Comparison of ENCODE assay signal across 10 cellular contexts in the genomic region with DNA sequence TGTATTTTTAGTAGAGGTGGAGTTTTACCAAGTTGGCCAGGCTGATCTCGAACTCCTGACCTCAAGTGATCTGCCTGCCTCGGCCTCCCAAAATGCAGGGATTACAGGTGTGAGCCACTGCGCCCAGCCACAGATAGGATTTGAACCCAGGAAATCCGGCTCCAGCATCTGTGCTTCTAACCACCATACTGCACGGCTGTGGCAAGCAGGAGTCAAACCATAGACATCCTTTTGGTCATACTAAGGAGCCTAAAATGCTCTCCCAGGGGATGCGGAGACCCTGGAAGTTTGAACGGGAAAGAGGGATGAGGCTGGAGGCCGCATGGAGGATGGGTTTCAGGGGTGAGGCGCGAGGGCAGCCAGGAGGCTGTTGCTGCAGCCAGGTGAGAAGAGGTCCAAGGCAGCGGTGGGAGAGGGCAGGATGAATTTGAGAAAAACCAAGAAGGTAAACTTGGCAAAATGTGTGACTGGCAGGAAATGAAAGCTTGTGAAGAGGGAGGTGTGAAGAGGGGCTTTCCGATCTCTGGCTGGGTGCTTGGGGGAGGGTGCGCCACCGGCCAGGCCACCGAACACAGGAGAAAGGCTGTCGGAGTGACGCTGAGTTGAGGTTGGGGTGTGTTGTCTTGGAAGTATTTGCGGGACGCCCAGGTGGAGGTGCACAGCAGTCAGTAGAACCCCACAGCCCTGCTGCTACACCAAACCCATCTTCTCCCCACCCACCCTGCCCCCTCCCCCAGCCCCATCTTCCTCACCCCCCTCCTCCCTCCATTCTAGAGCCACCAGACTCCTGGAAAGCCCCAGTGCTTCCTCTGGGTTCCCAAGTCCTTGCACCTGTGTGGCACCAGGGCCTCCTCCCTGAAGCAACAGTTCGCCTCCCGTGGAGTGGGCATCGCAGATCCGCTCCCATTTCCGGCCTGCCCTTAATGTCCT. TPM values are rescaled to one million over a fixed set of nuclear protein-coding genes. Genes with fewer than 3 reads are reported as not detected.
DNase-seq lines count a peak whose midpoint lies in the region; ATAC-seq and TF ChIP-seq lines count a peak whose summit lies in the region.
"Had no signal": no experiment of that assay in that cellular context is flagged by ENCODE, and none has a peak within 500 bp of the region (broad histone marks: within the 10 kb centered on the region; RNA-seq: fewer than 3 reads in every experiment).

No MANE protein-coding gene starts in this region.

- no peak overlapping the region for H3K9ac ChIP-seq in MM.1S (ENCODE audit: low read length)
- no peak overlapping the region for H3K9ac ChIP-seq in smooth muscle cell (ENCODE audit: low read depth)

- H3K4me3 ChIP-seq in MM.1S (ENCODE audit: low read length) (no peak overlapping the region), smooth muscle cell (no peak overlapping the region)
- H3K4me3 ChIP-seq: MG63 had no signal

- H3K27ac ChIP-seq in MM.1S (ENCODE audit: low read length) (no peak overlapping the region; the same call in 1 of the 2 replicates), smooth muscle cell (ENCODE audit: low read depth) (no peak overlapping the region)

- H3K79me2 ChIP-seq in MM.1S (ENCODE audit: low read length) (no peaks in the 10 kb centered on the region), smooth muscle cell (ENCODE audit: low read depth) (no peaks in the 10 kb centered on the region)

- 78% methylated on average over 24 of the region's 24 CpGs for WGBS in smooth muscle cell (ENCODE audit: low lambda C conversion rate)

- no peaks in the 10 kb centered on the region for H4K20me1 ChIP-seq in MM.1S (ENCODE audit: insufficient read depth, low read length)
- H4K20me1 ChIP-seq in smooth muscle cell (ENCODE audit: low read depth) = no peaks in the 10 kb centered on the region

- peaks cover 29% of the 10 kb centered on the region for H3K27me3 ChIP-seq in MM.1S (replicated peaks; ENCODE audit: insufficient read depth, low read length)
- peaks cover 42% of the 10 kb centered on the region for H3K27me3 ChIP-seq in smooth muscle cell (ENCODE audit: low read depth)

- peaks cover 5% of the 10 kb centered on the region; the same call in 1 of the 2 replicates for H3F3A ChIP-seq in MM.1S (ENCODE audit: insufficient read depth, low read length)
- no peaks in the 10 kb centered on the region for H3F3A ChIP-seq in smooth muscle cell (ENCODE audit: low read depth)

- H3K9me3 ChIP-seq in MM.1S (replicated peaks; ENCODE audit: insufficient read depth, low read length) (no peaks in the 10 kb centered on the region), smooth muscle cell (replicated peaks; ENCODE audit: low read depth) (no peaks in the 10 kb centered on the region)

- DNase-seq in MM.1S = peak; percentile 52
- peak; percentile 54 for DNase-seq in activated T-helper 9 cell treated with anti-CD3 and anti-CD28 coated beads, Interleukin-2, amount 50 U/mL, for 16 hours (ENCODE audit: low read depth)
- peak; percentile 54 for DNase-seq in stimulated activated CD4-positive, alpha-beta T cell treated with anti-CD3 and anti-CD28 coated beads, Interleukin-4, amount 100 ng/mL, for 1 hour
- no peak for DNase-seq in smooth muscle cell (lab: John Stamatoyannopoulos, UW; ENCODE audit: unreplicated experiment)
- DNase-seq in HPDE6-E6E7 (ENCODE audit: extremely low spot score) = no peak
- DNase-seq: left ventricle myocardium superior, MG63 had no signal

- H3K36me3 ChIP-seq in MM.1S (replicated peaks; ENCODE audit: insufficient read depth, low read length) = no peaks in the 10 kb centered on the region
- no peaks in the 10 kb centered on the region for H3K36me3 ChIP-seq in smooth muscle cell (ENCODE audit: low read depth)
- H3K36me3 ChIP-seq: MG63 had no signal

- ATAC-seq in GM18511 (IDR thresholded peaks at IDR 0.05; ENCODE audit: unreplicated experiment) (peak; percentile 81), HG03460 (IDR thresholded peaks at IDR 0.05; ENCODE audit: unreplicated experiment) (no peak), HG02970 (IDR thresholded peaks at IDR 0.05; ENCODE audit: low FRiP score, unreplicated experiment) (no peak)
- ATAC-seq: left ventricle myocardium superior had no signal

- H2AFZ ChIP-seq in MM.1S (ENCODE audit: low read length) (0 out of 2 replicates have a peak overlapping the region, but pooled peaks have one; percentile 24), smooth muscle cell (ENCODE audit: low read depth) (no peak overlapping the region)

- peaks cover 16% of the 10 kb centered on the region for H3K4me1 ChIP-seq in MM.1S (ENCODE audit: low read length)
- H3K4me1 ChIP-seq in smooth muscle cell (ENCODE audit: low read depth) = peaks cover 10% of the 10 kb centered on the region

- TF ChIP-seq CTCF in MM.1S (IDR thresholded peaks at IDR 0.05; ENCODE audit: low read length) = no peak
- no peak for TF ChIP-seq CTCF in smooth muscle cell (IDR thresholded peaks at IDR 0.05; ENCODE audit: borderline replicate concordance, insufficient read depth, poor library complexity, severe bottlenecking)

- H3K9me2 ChIP-seq in MM.1S (replicated peaks; ENCODE audit: insufficient read depth, low read length) = no peaks in the 10 kb centered on the region

- peak overlapping the region; percentile 56 for H3K4me2 ChIP-seq in MM.1S (ENCODE audit: low read depth, low read length)
- no peak overlapping the region for H3K4me2 ChIP-seq in smooth muscle cell

RNA-seq across cellular contexts. Expression of gene CDK18, which starts 23.9 kb away (rescaled TPM):
- 3.5 and 6.1 TPM in 2 replicates for total RNA-seq in smooth muscle cell
- polyA plus RNA-seq in smooth muscle cell = 6.1 and 10.0 TPM in 2 replicates

RNA-seq across cellular contexts. Expression of gene BLACAT1, which starts 24.8 kb away (rescaled TPM):
- 1.3 and 3.9 TPM in 2 replicates for total RNA-seq in smooth muscle cell
- 0.72 and 2.8 TPM in 2 replicates for polyA plus RNA-seq in smooth muscle cell
- total RNA-seq: left ventricle myocardium superior had no signal

RNA-seq across cellular contexts. Expression of gene LEMD1, which starts 58.8 kb away (rescaled TPM):
- 1.3 and 5.8 TPM in 2 replicates for total RNA-seq in smooth muscle cell
- 8.0 and 15.0 TPM in 2 replicates for polyA plus RNA-seq in smooth muscle cell
- total RNA-seq: left ventricle myocardium superior had no signal

Comparison
In these comparisons a context has a peak if more than half of its experiments do, and no peak if none do; other contexts are left out.
1. DNase-seq: peak in MM.1S (single experiment), activated T-helper 9 cell treated with anti-CD3 and anti-CD28 coated beads, Interleukin-2, amount 50 U/mL, for 16 hours (single experiment) and stimulated activated CD4-positive, alpha-beta T cell treated with anti-CD3 and anti-CD28 coated beads, Interleukin-4, amount 100 ng/mL, for 1 hour (single experiment); none in smooth muscle cell (single experiment) and HPDE6-E6E7 (single experiment).